ENCODE assay signal across 16 cellular contexts in the genomic region with DNA sequence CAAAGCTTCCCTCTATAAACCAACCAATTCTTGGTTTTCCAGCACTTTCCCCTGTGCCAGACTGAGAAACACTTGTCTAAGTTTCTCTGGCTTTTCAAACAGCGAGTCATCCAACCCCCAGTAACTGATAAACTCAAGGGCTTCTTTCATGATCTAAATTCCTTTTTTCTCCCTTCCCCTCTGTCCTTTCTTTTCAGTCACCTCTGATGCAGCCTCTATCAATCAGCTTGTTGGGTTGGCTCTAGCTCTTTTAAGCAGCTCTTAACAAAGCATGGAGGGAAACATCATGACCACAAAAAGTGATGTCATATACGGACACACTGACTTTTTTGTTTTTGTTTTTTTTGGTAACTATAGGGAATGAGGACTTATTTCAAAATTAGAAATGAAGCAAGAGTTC.
"Had no signal": no experiment of that assay in that cellular context is flagged by ENCODE, and none has a peak within 500 bp of the region (broad histone marks: within the 10 kb centered on the region; RNA-seq: fewer than 3 reads in every experiment).

No MANE protein-coding gene starts in this region.

- DNase-seq: effector CD4-positive, alpha-beta T cell; glutamatergic neuron; immature natural killer cell; left cardiac atrium; left ventricle myocardium superior; mesendoderm; mucosa of descending colon; naive thymus-derived CD8-positive, alpha-beta T cell; posterior cingulate gyrus; sigmoid colon; stimulated activated CD4-positive, alpha-beta T cell treated with anti-CD3 and anti-CD28 coated beads, Interleukin-2, amount 100 ng/mL, for 24 hours; stimulated activated CD4-positive, alpha-beta T cell treated with anti-CD3 and anti-CD28 coated beads, Interleukin-4, amount 100 ng/mL, for 4 hours; stimulated activated naive B cell treated with anti-CD40 and anti-IgM and Interleukin-4, amounts not matched to agents 10 μg/mL and 1 μg/mL and 100 μg/mL, for 72 hours; stimulated activated naive CD8-positive, alpha-beta T cell treated with anti-CD3 and anti-CD28 coated beads, Interleukin-15, amount 100 ng/mL, for 72 hours; testis; upper lobe of right lung had no signal
